9 cellular contexts compared by ENCODE assay signal in genomic region chr22:24525416-24526037, GRCh38. TPM values are rescaled to one million over a fixed set of nuclear protein-coding genes. Genes with fewer than 3 reads are reported as not detected.
DNase-seq lines count a peak whose midpoint lies in the region; ATAC-seq and TF ChIP-seq lines count a peak whose summit lies in the region.
"Had no signal": no experiment of that assay in that cellular context is flagged by ENCODE, and none has a peak within 500 bp of the region (broad histone marks: within the 10 kb centered on the region; RNA-seq: fewer than 3 reads in every experiment).

No MANE protein-coding gene starts in this region.

- H3K27me3 Mint-ChIP-seq in glutamatergic neuron (ENCODE audit: unreplicated experiment), result peaks cover 1% of the 10 kb centered on the region
- peaks cover 1% of the 10 kb centered on the region for H3K27me3 Mint-ChIP-seq in progenitor cell of endocrine pancreas
- H3K27me3 Mint-ChIP-seq: activated naive CD4-positive, alpha-beta T cell treated with anti-CD3 and anti-CD28 coated beads, Interleukin-2, amount 50 U/mL, for 24 hours had no signal

- peak; percentile 81 for TF ChIP-seq CTCF in glutamatergic neuron (IDR thresholded peaks at IDR 0.05; ENCODE audit: partially characterized antibody, unreplicated experiment)
- peak; percentile 84 for TF ChIP-seq CTCF in progenitor cell of endocrine pancreas (IDR thresholded peaks at IDR 0.05; ENCODE audit: unreplicated experiment)
- TF ChIP-seq CTCF in vagina (IDR thresholded peaks at IDR 0.05), result peak; percentile 52 to 86 (median 58)

- no peaks in the 10 kb centered on the region for H3K27me3 ChIP-seq in vagina

- H3K27ac ChIP-seq in vagina, result no peak overlapping the region

- peaks cover 6% of the 10 kb centered on the region for H3K4me1 ChIP-seq in vagina

- TF ChIP-seq POLR2A in vagina (IDR thresholded peaks at IDR 0.05), result no peak

- H3K9me3 Mint-ChIP-seq in glutamatergic neuron (ENCODE audit: unreplicated experiment) (no peaks in the 10 kb centered on the region), progenitor cell of endocrine pancreas (ENCODE audit: low read depth) (peaks cover 4% of the 10 kb centered on the region)
- H3K9me3 Mint-ChIP-seq: activated naive CD4-positive, alpha-beta T cell treated with anti-CD3 and anti-CD28 coated beads, Interleukin-2, amount 50 U/mL, for 24 hours had no signal

- peak; percentile 60 for ATAC-seq in GM21515 (IDR thresholded peaks at IDR 0.05; ENCODE audit: unreplicated experiment)

- no peak overlapping the region for H3K4me3 Mint-ChIP-seq in glutamatergic neuron (ENCODE audit: unreplicated experiment)
- H3K4me3 Mint-ChIP-seq in progenitor cell of endocrine pancreas (ENCODE audit: low read depth), result no peak overlapping the region
- H3K4me3 Mint-ChIP-seq: activated naive CD4-positive, alpha-beta T cell treated with anti-CD3 and anti-CD28 coated beads, Interleukin-2, amount 50 U/mL, for 24 hours had no signal

- H3K36me3 ChIP-seq in vagina, result no peaks in the 10 kb centered on the region

- H3K27ac Mint-ChIP-seq in glutamatergic neuron (ENCODE audit: unreplicated experiment), result peak overlapping the region; percentile 12
- no peak overlapping the region for H3K27ac Mint-ChIP-seq in progenitor cell of endocrine pancreas
- H3K27ac Mint-ChIP-seq: activated naive CD4-positive, alpha-beta T cell treated with anti-CD3 and anti-CD28 coated beads, Interleukin-2, amount 50 U/mL, for 24 hours had no signal

- H3K4me1 Mint-ChIP-seq in glutamatergic neuron (ENCODE audit: low read depth, unreplicated experiment) (peaks cover 2% of the 10 kb centered on the region), progenitor cell of endocrine pancreas (ENCODE audit: low read depth) (peaks cover 6% of the 10 kb centered on the region)

- H3K4me3 ChIP-seq in vagina, result no peak overlapping the region

- DNase-seq in COLO829 (ENCODE audit: low spot score), result peak; percentile 89
- peak; percentile 65 to 74 for DNase-seq in Kasumi-1 (lab: John Stamatoyannopoulos, UW)
- DNase-seq in SK-MEL-5 (ENCODE audit: low read depth, low spot score), result peak; percentile 82
- DNase-seq in activated naive CD4-positive, alpha-beta T cell (lab: John Stamatoyannopoulos, UW), result peak; percentile 6 to 64 (median 53)
- DNase-seq in glutamatergic neuron, result peak; percentile 85
- DNase-seq in progenitor cell of endocrine pancreas (ENCODE audit: low spot score, unreplicated experiment), result peak; percentile 65
- DNase-seq in vagina (ENCODE audit: extremely low spot score in 2 of 2), result no peak

- H3K9me3 ChIP-seq in vagina, result no peaks in the 10 kb centered on the region

- intact Hi-C loops in vagina (cut with DNase I), result loop anchor here (10.0 kb wide), 1 partner anchor 201 kb away; no protein-coding TSS in a partner anchor

- in situ Hi-C loops in SK-MEL-5 (cut with HindIII; ENCODE audit: low pct_unique_long_range_greater_than_20kb, low sequenced_read_pairs), result no loop called here

- H3K36me3 Mint-ChIP-seq in glutamatergic neuron (ENCODE audit: unreplicated experiment), result no peaks in the 10 kb centered on the region
- H3K36me3 Mint-ChIP-seq in progenitor cell of endocrine pancreas (ENCODE audit: insufficient read depth), result no peaks in the 10 kb centered on the region
- H3K36me3 Mint-ChIP-seq: activated naive CD4-positive, alpha-beta T cell treated with anti-CD3 and anti-CD28 coated beads, Interleukin-2, amount 50 U/mL, for 24 hours had no signal

RNA-seq across cellular contexts. Expression of gene GUCD1, which starts 29.4 kb away (rescaled TPM):
- 106 and 141 TPM in 2 replicates for total RNA-seq in SK-MEL-5 (2014; rRNA removed; shearing (Covaris generic))
- 118 and 147 TPM in 2 replicates for polyA plus RNA-seq in SK-MEL-5 (2015; cell fraction: cytosol; rRNA removed)
- 72.8 and 87.5 TPM in 2 replicates for polyA plus RNA-seq in SK-MEL-5 (2015; cell fraction: nucleus; rRNA removed)
- total RNA-seq in glutamatergic neuron (ENCODE audit: unreplicated experiment), result 64.9 TPM
- total RNA-seq in progenitor cell of endocrine pancreas, result 62.0 and 67.5 TPM in 2 replicates
- 81.8 TPM for total RNA-seq in vagina

RNA-seq across cellular contexts. Expression of gene SNRPD3, which starts 30.3 kb away (rescaled TPM):
- 142 and 174 TPM in 2 replicates for total RNA-seq in SK-MEL-5 (2014; rRNA removed; shearing (Covaris generic))
- 211 and 272 TPM in 2 replicates for polyA plus RNA-seq in SK-MEL-5 (2015; cell fraction: cytosol; rRNA removed)
- polyA plus RNA-seq in SK-MEL-5 (2015; cell fraction: nucleus; rRNA removed), result 48.7 and 59.2 TPM in 2 replicates
- total RNA-seq in glutamatergic neuron (ENCODE audit: unreplicated experiment) (86.7 TPM), progenitor cell of endocrine pancreas (124 and 125 TPM in 2 replicates), vagina (125 TPM)

RNA-seq across cellular contexts. Expression of gene UPB1, which starts 30.4 kb away (rescaled TPM):
- total RNA-seq in SK-MEL-5 (2014; rRNA removed; shearing (Covaris generic)), result not detected in 2 replicates
- polyA plus RNA-seq in SK-MEL-5 (2015; cell fraction: cytosol; rRNA removed), result 0.06 TPM in 1 of 2 replicates, not detected in the other
- polyA plus RNA-seq in SK-MEL-5 (2015; cell fraction: nucleus; rRNA removed), result not detected in 2 replicates
- total RNA-seq in glutamatergic neuron (ENCODE audit: unreplicated experiment), result 0.37 TPM
- 0.50 and 0.75 TPM in 2 replicates for total RNA-seq in progenitor cell of endocrine pancreas
- not detected for total RNA-seq in vagina

Comparison
In these comparisons a context has a peak if more than half of its experiments do, and no peak if none do; other contexts are left out.
1. DNase-seq: peak in COLO829 (single experiment), Kasumi-1 (2 of 2), SK-MEL-5 (single experiment), activated naive CD4-positive, alpha-beta T cell (4 of 4), glutamatergic neuron (single experiment) and progenitor cell of endocrine pancreas (single experiment); none in vagina (0 of 2).
2. Peak in every context shown above with its lines, with median percentiles within 50 percentile points of each other: CTCF ChIP-seq.